8 cellular contexts compared by ENCODE assay signal in genomic region chr9:109110326-109111014, GRCh38. TPM values are rescaled to one million over a fixed set of nuclear protein-coding genes. Genes with fewer than 3 reads are reported as not detected.
DNase-seq lines count a peak whose midpoint lies in the region; ATAC-seq and TF ChIP-seq lines count a peak whose summit lies in the region.

No MANE protein-coding gene starts in this region.

- H3K4me3 ChIP-seq in BLaER1 (no peak overlapping the region), breast epithelium (no peak overlapping the region), muscle layer of duodenum (ENCODE audit: low read depth in 1 of 2, low read length in 2 of 2) (peak overlapping the region in 1 of 2 donors; percentile 16)

- peak overlapping the region; percentile 35 for H3K4me2 ChIP-seq in BLaER1

- DNase-seq in breast epithelium (ENCODE audit: low spot score in 2 of 2) (no peak), germinal center (ENCODE audit: low spot score) (no peak), NCI-H2081 (lab: John Stamatoyannopoulos, UW) (no peak)
- DNase-seq in stimulated activated CD4-positive, alpha-beta T cell treated with anti-CD3 and anti-CD28 coated beads, Interleukin-4, amount 100 ng/mL, for 1 hour, result no peak

- ATAC-seq in GM21390 (IDR thresholded peaks at IDR 0.05; ENCODE audit: unreplicated experiment) (peak; percentile 79), HG03575 (IDR thresholded peaks at IDR 0.05; ENCODE audit: extremely low read depth, insufficient number of reproducible peaks, low FRiP score, unreplicated experiment) (peak; percentile 72)

- H4K20me1 ChIP-seq in BLaER1, result peaks cover 90% of the 10 kb centered on the region

- H3K36me3 ChIP-seq in BLaER1 (peaks cover 22% of the 10 kb centered on the region), breast epithelium (no peaks in the 10 kb centered on the region), muscle layer of duodenum (ENCODE audit: control insufficient read depth in 1 of 2, insufficient read depth in 2 of 2, low read length in 2 of 2) (peaks cover 0 to under 1% of the 10 kb centered on the region in 2 donors)

- no peak overlapping the region for H3K9ac ChIP-seq in BLaER1

- H3K27me3 ChIP-seq in BLaER1 (no peaks in the 10 kb centered on the region), breast epithelium (no peaks in the 10 kb centered on the region), muscle layer of duodenum (ENCODE audit: low read depth, low read length) (no peaks in the 10 kb centered on the region)

- TF ChIP-seq CTCF in breast epithelium (IDR thresholded peaks at IDR 0.05), result no peak

- H3K4me1 ChIP-seq in BLaER1, result peaks cover 94% of the 10 kb centered on the region
- H3K4me1 ChIP-seq in breast epithelium, result peaks cover 0 to 5% of the 10 kb centered on the region in 2 donors
- H3K4me1 ChIP-seq in muscle layer of duodenum (ENCODE audit: control insufficient read depth in 1 of 2, insufficient read depth in 2 of 2, low read length in 2 of 2), result peaks cover 25 to 42% of the 10 kb centered on the region in 2 donors

- intact Hi-C loops in breast epithelium (cut with DNase I; ENCODE audit: low total_unique reads), result loop anchor here (10.0 kb wide), 1 partner anchor 106 kb away; no protein-coding TSS in a partner anchor

- no peak for TF ChIP-seq POLR2A in breast epithelium (IDR thresholded peaks at IDR 0.05)

- H3K27ac ChIP-seq in BLaER1 (0 out of 2 replicates have a peak overlapping the region, but pooled peaks have one; percentile 20), breast epithelium (peak overlapping the region; percentile 9 to 59), muscle layer of duodenum (ENCODE audit: low read length) (peak overlapping the region; percentile 90)

- H3K9me3 ChIP-seq in BLaER1 (peaks cover 6% of the 10 kb centered on the region), breast epithelium (no peaks in the 10 kb centered on the region), muscle layer of duodenum (ENCODE audit: control insufficient read depth in 1 of 2, low read length in 2 of 2) (no peaks in the 10 kb centered on the region)

RNA-seq across cellular contexts. Expression of gene TMEM245, which starts 9.3 kb away (rescaled TPM):
- 10 to 100 TPM; 47.5 to 95.7 (median 74.9) TPM for total RNA-seq in breast epithelium

RNA-seq across cellular contexts. Expression of gene FRRS1L, which starts 56.6 kb away (rescaled TPM):
- 1 to 10 TPM in 2 of 3 donors, under 1 TPM in 1; 0.16 to 2.6 (median 2.0) TPM for total RNA-seq in breast epithelium

Comparison
In these comparisons a context has a peak if more than half of its experiments do, and no peak if none do; other contexts are left out.
1. H3K27ac ChIP-seq: peak in every context shown above with its lines; median percentile 90 in muscle layer of duodenum; 34 in breast epithelium; 20 in BLaER1.